30 cellular contexts compared by ENCODE assay signal in the genomic region with DNA sequence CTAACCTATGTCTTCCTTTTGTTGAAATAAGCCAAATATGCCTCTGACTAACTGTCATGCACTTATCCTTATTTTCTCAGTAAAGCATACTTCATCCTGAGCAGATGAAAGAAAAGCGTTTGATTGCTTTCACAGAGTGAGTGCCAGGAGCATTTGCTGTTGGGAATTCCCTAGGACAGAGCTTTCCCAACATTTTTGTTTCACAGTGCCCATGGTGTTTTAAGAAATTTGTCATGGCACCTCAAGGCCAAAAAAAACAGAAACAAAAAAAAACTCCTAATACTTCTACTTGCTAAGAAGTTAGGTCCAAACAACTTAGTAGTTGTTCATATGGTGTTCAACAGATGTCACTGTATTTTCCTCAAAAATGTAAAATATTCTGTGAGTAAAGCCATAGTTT.
DNase-seq lines count a peak whose midpoint lies in the region; ATAC-seq, FAIRE-seq and TF ChIP-seq lines count a peak whose summit lies in the region.
"Had no signal": no experiment of that assay in that cellular context is flagged by ENCODE, and none has a peak within 500 bp of the region (broad histone marks: within the 10 kb centered on the region; RNA-seq: fewer than 3 reads in every experiment).

No MANE protein-coding gene starts in this region.

- TF ChIP-seq POLR2A in right lobe of liver (IDR thresholded peaks at IDR 0.05) (no peak), HepG2 (IDR thresholded peaks at IDR 0.05; ENCODE audit: insufficient read depth in 1 of 2, low read depth in 2 of 2, low read length in 2 of 2) (no peak)

- no peak overlapping the region for H3K4me3 Mint-ChIP-seq in osteocyte (ENCODE audit: unreplicated experiment)
- H3K4me3 Mint-ChIP-seq: activated CD8-positive, alpha-beta T cell treated with anti-CD3 and anti-CD28 coated beads, Interleukin-2, amount 10 ng/mL, durations not matched to agents 7 days and 5 days; IgD-negative memory B cell; naive thymus-derived CD8-positive, alpha-beta T cell; T-helper 1 cell treated with Interleukin-12 subunit alpha and Interleukin-12 subunit beta and Interleukin-4 antibody, amounts not matched to agents 30 μg/mL and 1 μg/mL, for 36 hours had no signal

- peak overlapping the region; percentile 45 for H3K27ac Mint-ChIP-seq in osteocyte (ENCODE audit: unreplicated experiment)
- H3K27ac Mint-ChIP-seq: activated CD8-positive, alpha-beta T cell treated with anti-CD3 and anti-CD28 coated beads, Interleukin-2, amount 10 ng/mL, durations not matched to agents 7 days and 5 days; IgD-negative memory B cell; T-helper 1 cell treated with Interleukin-12 subunit alpha and Interleukin-12 subunit beta and Interleukin-4 antibody, amounts not matched to agents 30 μg/mL and 1 μg/mL, for 36 hours had no signal

- TF ChIP-seq RAD21 in HepG2 (CRISPR knock-in tag; IDR thresholded peaks at IDR 0.05) = no peak

- ATAC-seq in right lobe of liver = peak in 3 of 4 donors; percentile 46 to 72 (median 54)
- no peak for ATAC-seq in HepG2
- peak; percentile 74 for ATAC-seq in aorta (ENCODE audit: low FRiP score)
- ATAC-seq in GM21528 (IDR thresholded peaks at IDR 0.05; ENCODE audit: low FRiP score, unreplicated experiment) = no peak
- no peak for ATAC-seq in HG03095 (IDR thresholded peaks at IDR 0.05; ENCODE audit: unreplicated experiment)
- ATAC-seq: activated CD8-positive, alpha-beta T cell treated with anti-CD3 and anti-CD28 coated beads, Interleukin-2, amount 10 ng/mL, durations not matched to agents 7 days and 5 days; GM12878; naive thymus-derived CD8-positive, alpha-beta T cell had no signal

- no peak for DNase-seq in right lobe of liver
- DNase-seq in HepG2 (ENCODE audit: low spot score) = no peak
- peak; percentile 13 for DNase-seq in fibroblast of gingiva (ENCODE audit: low read depth)
- no peak for DNase-seq in osteocyte (ENCODE audit: extremely low spot score, unreplicated experiment)
- no peak for DNase-seq in aorta
- no peak for DNase-seq in frontal cortex (ENCODE audit: low spot score in 2 of 2)
- DNase-seq: activated CD8-positive, alpha-beta T cell treated with anti-CD3 and anti-CD28 coated beads, Interleukin-2, amount 10 ng/mL, durations not matched to agents 7 days and 5 days; activated naive CD4-positive, alpha-beta T cell; activated T-cell treated with anti-CD3 and anti-CD28 coated beads, Interleukin-2, amount 50 U/mL, for 1 hour; BE2C; COR-L47; DMS79; HCEC 1CT; left cardiac atrium; mesenchymal stem cell; naive thymus-derived CD8-positive, alpha-beta T cell; NCI-H1105 treated with DMSO at 0.1 percent for 48 hours; NCI-H2029 treated with DMSO at 0.1 percent for 48 hours; NCI-H345; NCI-H774; ovary; stimulated activated CD8-positive, alpha-beta memory T cell treated with anti-CD3 and anti-CD28 coated beads, Interleukin-4, amount 100 ng/mL, for 48 hours had no signal

- POLR2A ChIA-PET in HepG2 (lab: Yijun Ruan, JAX) = no interaction called here

- WGBS in right lobe of liver (ENCODE audit: insufficient coverage, low coverage, low lambda C conversion rate, missing lambda C conversion rate) = 13% methylated on average over 1 of the region's 1 CpG
- 96% methylated on average over 1 of the region's 1 CpG for WGBS in HepG2 (ENCODE audit: low lambda C conversion rate)
- WGBS in aorta, 2 donors = 3 to 4% methylated on average over 1 of the region's 1 CpG

- H3K9ac ChIP-seq in HepG2 (ENCODE audit: insufficient read depth, low read depth, low read length) = no peak overlapping the region

- H3K4me1 ChIP-seq in right lobe of liver = peaks cover 0 to 17% (median 0%) of the 10 kb centered on the region in 4 donors
- peaks cover 13% of the 10 kb centered on the region for H3K4me1 ChIP-seq in HepG2 (ENCODE audit: insufficient read depth, low read length)
- peaks cover 0 to 2% of the 10 kb centered on the region in 2 donors for H3K4me1 ChIP-seq in aorta (ENCODE audit: control insufficient read depth in 1 of 2, insufficient read depth in 2 of 2, low read length in 2 of 2)
- H3K4me1 ChIP-seq: BE2C, vagina had no signal

- FAIRE-seq in HepG2 (lab: Jason Lieb, UNC) = no peak
- no peak for FAIRE-seq in frontal cortex (lab: Jason Lieb, UNC)
- FAIRE-seq: endometrium, GM12878 had no signal

- H3K36me3 Mint-ChIP-seq in osteocyte (ENCODE audit: unreplicated experiment) = peaks cover 43% of the 10 kb centered on the region

- TF ChIP-seq CTCF in right lobe of liver (IDR thresholded peaks at IDR 0.05) (no peak), HepG2 (CRISPR knock-in tag; IDR thresholded peaks at IDR 0.05) (no peak), osteocyte (IDR thresholded peaks at IDR 0.05) (no peak)

- intact Hi-C loops in right lobe of liver (cut with DNase I) (no loop called here), HepG2 (cut with micrococcal nuclease; ENCODE audit: unreplicated experiment) (no loop called here), aorta (cut with DNase I) (loop anchor here (2.0 to 5.0 kb wide), 2 partner anchors 40 to 42 kb away; no protein-coding TSS in a partner anchor)

- H3K27ac ChIP-seq in right lobe of liver = no peak overlapping the region
- no peak overlapping the region for H3K27ac ChIP-seq in HepG2 (ENCODE audit: extremely low read length, insufficient read depth, low read length)
- peak overlapping the region; percentile 89 to 99 for H3K27ac ChIP-seq in aorta (ENCODE audit: low read depth in 1 of 2, low read length in 2 of 2)
- H3K27ac ChIP-seq: ovary, right atrium auricular region, vagina had no signal

- H3K4me3 ChIP-seq in right lobe of liver = no peak overlapping the region
- no peak overlapping the region for H3K4me3 ChIP-seq in HepG2 (replicated peaks in 1 of 3; ENCODE audit: insufficient read depth in 1 of 3, low read depth in 2 of 3, low read length in 3 of 3)
- H3K4me3 ChIP-seq in aorta (ENCODE audit: low read length in 2 of 2) = no peak overlapping the region
- H3K4me3 ChIP-seq: GM12878, ovary, right atrium auricular region, vagina had no signal

- H3K9me3 Mint-ChIP-seq in osteocyte (ENCODE audit: unreplicated experiment) = no peaks in the 10 kb centered on the region
- H3K9me3 Mint-ChIP-seq: IgD-negative memory B cell; naive thymus-derived CD8-positive, alpha-beta T cell; T-helper 1 cell treated with Interleukin-12 subunit alpha and Interleukin-12 subunit beta and Interleukin-4 antibody, amounts not matched to agents 30 μg/mL and 1 μg/mL, for 36 hours had no signal

- CTCF ChIA-PET in HepG2 (lab: Yijun Ruan, JAX; ENCODE audit: low intra/inter-chr PET ratio, low total read pairs) = no interaction called here

- H4K20me1 ChIP-seq in HepG2 (ENCODE audit: insufficient read depth, low read length) = no peaks in the 10 kb centered on the region

- BruUV-seq in HepG2 (replicated peaks; lab: Mats Ljungman, UMichigan) = no TSS peak

- no peaks in the 10 kb centered on the region for H3K27me3 ChIP-seq in right lobe of liver
- H3K27me3 ChIP-seq in HepG2 (ENCODE audit: control insufficient read depth in 1 of 2, insufficient read depth in 2 of 2, low read length in 2 of 2) = no peaks in the 10 kb centered on the region
- H3K27me3 ChIP-seq in aorta (ENCODE audit: control insufficient read depth in 1 of 2, insufficient read depth in 2 of 2, low read length in 1 of 2) = no peaks in the 10 kb centered on the region
- H3K27me3 ChIP-seq: BE2C, ovary, right atrium auricular region, vagina had no signal

- H3K36me3 ChIP-seq in right lobe of liver (peaks cover under 1 to 42% (median 4%) of the 10 kb centered on the region in 4 donors), HepG2 (replicated peaks in 1 of 2; ENCODE audit: control insufficient read depth in 1 of 2, insufficient read depth in 2 of 2, low read length in 2 of 2) (peaks cover 14 to 37% of the 10 kb centered on the region in 2 experiments; a peak in 3 of 5 replicates), aorta (ENCODE audit: control insufficient read depth in 1 of 2, insufficient read depth in 2 of 2, low read length in 1 of 2) (peaks cover 0 to 3% of the 10 kb centered on the region in 2 donors)
- H3K36me3 ChIP-seq: BE2C, ovary had no signal

- H2AFZ ChIP-seq in HepG2 (ENCODE audit: low read length) = no peak overlapping the region

- in situ Hi-C loops in HepG2 (cut with HindIII; ENCODE audit: extremely low pct_ligation_motif_present, low pct_unique_long_range_greater_than_20kb) = no loop called here

- no peak for TF ChIP-seq EP300 in HepG2 (IDR thresholded peaks at IDR 0.05; ENCODE audit: low read depth in 2 of 2, low read length in 2 of 2)
- no peak for TF ChIP-seq EP300 in HepG2 (CRISPR knock-in tag; IDR thresholded peaks at IDR 0.05; ENCODE audit: borderline replicate concordance)

- no peaks in the 10 kb centered on the region for H3K27me3 Mint-ChIP-seq in osteocyte (ENCODE audit: unreplicated experiment)
- H3K27me3 Mint-ChIP-seq: IgD-negative memory B cell; naive thymus-derived CD8-positive, alpha-beta T cell had no signal

- H3K4me1 Mint-ChIP-seq in osteocyte (ENCODE audit: unreplicated experiment) = no peaks in the 10 kb centered on the region
- H3K4me1 Mint-ChIP-seq: IgD-negative memory B cell; naive thymus-derived CD8-positive, alpha-beta T cell had no signal

- H3K79me2 ChIP-seq in HepG2 (ENCODE audit: insufficient read depth, low read length) = no peaks in the 10 kb centered on the region

- H3K4me2 ChIP-seq in HepG2 (ENCODE audit: low read depth, low read length) = no peak overlapping the region

- H3K9me3 ChIP-seq in right lobe of liver (no peaks in the 10 kb centered on the region), HepG2 (ENCODE audit: low read length) (no peaks in the 10 kb centered on the region), aorta (ENCODE audit: control insufficient read depth, low read length) (no peaks in the 10 kb centered on the region)
- H3K9me3 ChIP-seq: BE2C, ovary, right atrium auricular region, vagina had no signal

TF ChIP-seq in HepG2, 621 proteins besides CTCF, POLR2A, EP300 and RAD21 (continues in another document):
- no peak for TF ChIP-seq YEATS4 (CRISPR knock-in tag; IDR thresholded peaks at IDR 0.05; ENCODE audit: borderline replicate concordance)
- TF ChIP-seq NFRKB (IDR thresholded peaks at IDR 0.05) = no peak
- no peak for TF ChIP-seq EZH2 (conservative IDR thresholded peaks at IDR 0.05; ENCODE audit: low read depth, low read length)
- no peak for TF ChIP-seq MEIS1 (CRISPR knock-in tag; IDR thresholded peaks at IDR 0.05; ENCODE audit: borderline replicate concordance)
- no peak for TF ChIP-seq ZNF652 (CRISPR knock-in tag; IDR thresholded peaks at IDR 0.05; ENCODE audit: borderline replicate concordance, low read depth)
- TF ChIP-seq, protein P1, sequence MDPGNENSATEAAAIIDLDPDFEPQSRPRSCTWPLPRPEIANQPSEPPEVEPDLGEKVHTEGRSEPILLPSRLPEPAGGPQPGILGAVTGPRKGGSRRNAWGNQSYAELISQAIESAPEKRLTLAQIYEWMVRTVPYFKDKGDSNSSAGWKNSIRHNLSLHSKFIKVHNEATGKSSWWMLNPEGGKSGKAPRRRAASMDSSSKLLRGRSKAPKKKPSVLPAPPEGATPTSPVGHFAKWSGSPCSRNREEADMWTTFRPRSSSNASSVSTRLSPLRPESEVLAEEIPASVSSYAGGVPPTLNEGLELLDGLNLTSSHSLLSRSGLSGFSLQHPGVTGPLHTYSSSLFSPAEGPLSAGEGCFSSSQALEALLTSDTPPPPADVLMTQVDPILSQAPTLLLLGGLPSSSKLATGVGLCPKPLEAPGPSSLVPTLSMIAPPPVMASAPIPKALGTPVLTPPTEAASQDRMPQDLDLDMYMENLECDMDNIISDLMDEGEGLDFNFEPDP (CRISPR knock-in tag; conservative IDR thresholded peaks at IDR 0.05) = no peak
- no peak for TF ChIP-seq ZNF235 (CRISPR knock-in tag; IDR thresholded peaks at IDR 0.05; ENCODE audit: borderline replicate concordance)

Comparison
In these comparisons a context has a peak if more than half of its experiments do, and no peak if none do; other contexts are left out.
1. ATAC-seq: peak in right lobe of liver (3 of 4) and aorta (single experiment); none in HepG2 (single experiment), GM21528 (single experiment) and HG03095 (single experiment).
2. H3K27ac ChIP-seq: peak in aorta (2 of 2); none in right lobe of liver (0 of 3) and HepG2 (single experiment).
3. intact Hi-C loops: an anchor here in aorta (2.0 to 5.0 kb wide); none called in right lobe of liver and HepG2.